ENCODE assay signal across 24 cellular contexts in the genomic region with DNA sequence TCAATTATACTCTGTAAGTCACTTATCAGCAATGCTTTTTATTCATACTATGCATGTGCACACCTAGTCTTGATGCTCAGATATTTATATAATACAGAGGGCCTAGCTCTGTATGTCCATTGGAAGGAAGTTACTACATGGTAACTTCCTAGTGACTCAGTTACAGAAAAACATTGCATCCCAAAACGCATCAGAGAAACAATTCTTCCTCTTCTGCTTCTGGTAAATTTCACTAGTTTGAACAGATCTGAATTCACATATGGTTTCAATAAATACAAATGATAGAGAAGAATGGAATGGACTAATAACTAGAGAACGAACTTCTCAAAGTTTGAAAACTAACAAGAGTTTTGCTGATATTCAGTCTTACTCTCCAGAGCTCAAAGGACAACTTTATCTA.
"Had no signal": no experiment of that assay in that cellular context is flagged by ENCODE, and none has a peak within 500 bp of the region (broad histone marks: within the 10 kb centered on the region; RNA-seq: fewer than 3 reads in every experiment).

No MANE protein-coding gene starts in this region.

- H3K36me3 ChIP-seq: gastroesophageal sphincter, heart left ventricle, left lung, ovary, sigmoid colon, stomach, tibial artery had no signal

- H3K9me3 ChIP-seq: gastroesophageal sphincter, heart left ventricle, left lung, ovary, psoas muscle, sigmoid colon, stomach, tibial artery had no signal

- H3K36me3 Mint-ChIP-seq: type B pancreatic cell had no signal

- H3K4me3 Mint-ChIP-seq: central memory CD8-positive, alpha-beta T cell; effector memory CD8-positive, alpha-beta T cell; natural killer cell; stimulated activated effector memory CD8-positive, alpha-beta T cell treated with anti-CD3 and anti-CD28 coated beads, Interleukin-12 subunit alpha, Interleukin-12 subunit beta, amount 100 ng/mL, for 72 hours; type B pancreatic cell had no signal

- H3K4me1 Mint-ChIP-seq: central memory CD8-positive, alpha-beta T cell; natural killer cell; stimulated activated effector memory CD8-positive, alpha-beta T cell treated with anti-CD3 and anti-CD28 coated beads, Interleukin-12 subunit alpha, Interleukin-12 subunit beta, amount 100 ng/mL, for 72 hours had no signal

- H3K27me3 ChIP-seq: foreskin keratinocyte, gastroesophageal sphincter, heart left ventricle, hepatocyte, left lung, ovary, sigmoid colon, stomach, tibial artery had no signal

- H3K27me3 Mint-ChIP-seq: central memory CD8-positive, alpha-beta T cell; effector memory CD8-positive, alpha-beta T cell; type B pancreatic cell had no signal

- DNase-seq: cortex of kidney; effector memory CD8-positive, alpha-beta T cell; foreskin keratinocyte; heart left ventricle; kidney; left lung; mesendoderm; natural killer cell; occipital lobe; ovary; posterior cingulate gyrus; psoas muscle; right cardiac atrium; sigmoid colon; stimulated activated CD4-positive, alpha-beta T cell treated with anti-CD3 and anti-CD28 coated beads, Interleukin-2, amount 100 ng/mL, for 24 hours; stimulated activated CD4-positive, alpha-beta T cell treated with anti-CD3 and anti-CD28 coated beads, Interleukin-4, amount 100 ng/mL, for 24 hours; stimulated activated naive CD4-positive, alpha-beta T cell treated with Interleukin-2 at 50 U/mL for 16 hours; stomach; tibial artery had no signal

- ATAC-seq: effector memory CD8-positive, alpha-beta T cell; foreskin keratinocyte; gastroesophageal sphincter; heart left ventricle; left lung; natural killer cell; psoas muscle; right cardiac atrium; stimulated activated effector memory CD8-positive, alpha-beta T cell treated with anti-CD3 and anti-CD28 coated beads, Interleukin-12 subunit alpha, Interleukin-12 subunit beta, amount 100 ng/mL, for 72 hours had no signal

- H3K27ac Mint-ChIP-seq: effector memory CD8-positive, alpha-beta T cell; natural killer cell; stimulated activated effector memory CD8-positive, alpha-beta T cell treated with anti-CD3 and anti-CD28 coated beads, Interleukin-12 subunit alpha, Interleukin-12 subunit beta, amount 100 ng/mL, for 72 hours had no signal

- H3K4me1 ChIP-seq: foreskin keratinocyte, gastroesophageal sphincter, heart left ventricle, left lung, psoas muscle, sigmoid colon, stomach, tibial artery had no signal

- H3K4me3 ChIP-seq: gastroesophageal sphincter, heart left ventricle, hepatocyte, left lung, ovary, psoas muscle, sigmoid colon, stomach, tibial artery had no signal

- H3K27ac ChIP-seq: foreskin keratinocyte, gastroesophageal sphincter, heart left ventricle, hepatocyte, left lung, ovary, psoas muscle, sigmoid colon, stomach, tibial artery had no signal
